In the genomic region with DNA sequence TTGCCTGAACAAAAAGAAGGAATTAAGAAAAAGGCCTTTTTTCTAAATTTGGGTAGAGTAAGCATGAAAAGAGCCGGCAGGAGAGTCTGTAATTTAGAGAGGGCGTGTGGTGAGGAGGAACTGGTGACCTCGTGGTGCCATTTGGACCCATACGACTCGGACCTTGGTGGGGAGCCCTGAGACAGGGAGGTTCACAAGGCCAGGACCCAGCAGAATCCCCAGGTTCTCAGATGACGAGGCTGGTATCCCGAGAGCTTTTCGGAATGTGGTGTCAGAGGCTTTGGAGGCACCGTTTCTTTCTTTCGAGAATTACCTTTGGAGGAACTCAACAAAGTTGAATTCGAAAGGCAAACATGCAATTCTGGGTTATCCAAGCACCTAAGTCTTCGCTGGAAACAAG, we compare ENCODE assay signal across 26 cellular contexts. TPM values are rescaled to one million over a fixed set of nuclear protein-coding genes. Genes with fewer than 3 reads are reported as not detected.
"Had no signal": no experiment of that assay in that cellular context is flagged by ENCODE, and none has a peak within 500 bp of the region (broad histone marks: within the 10 kb centered on the region; RNA-seq: fewer than 3 reads in every experiment).

No MANE protein-coding gene starts in this region.

- H3K36me3 Mint-ChIP-seq: activated CD4-positive, alpha-beta memory T cell treated with anti-CD3 and anti-CD28 coated beads for 36 hours; activated naive CD4-positive, alpha-beta T cell treated with anti-CD3 and anti-CD28 coated beads, Interleukin-2, amount 10 ng/mL, durations not matched to agents 7 days and 5 days; naive B cell; type B pancreatic cell had no signal

- DNase-seq: activated CD4-positive, alpha-beta memory T cell treated with anti-CD3 and anti-CD28 coated beads for 36 hours; activated CD4-positive, alpha-beta T cell treated with anti-CD3 and anti-CD28 coated beads, Interleukin-2, amount 10 ng/mL, durations not matched to agents 24 days and 14 days; activated CD4-positive, CD25-positive, alpha-beta regulatory T cell treated with anti-CD3 and anti-CD28 coated beads, Interleukin-2, amount 50 U/mL, for 72 hours; activated CD8-positive, alpha-beta memory T cell treated with anti-CD3 and anti-CD28 coated beads, Interleukin-2, amount 50 U/mL, for 4 hours; activated gamma-delta T cell; activated naive CD4-positive, alpha-beta T cell treated with anti-CD3 and anti-CD28 coated beads, Interleukin-2, amount 10 ng/mL, durations not matched to agents 7 days and 5 days; activated T-cell treated with anti-CD3 and anti-CD28 coated beads, Interleukin-2, amount 50 U/mL, for 1 hour; amygdala; effector CD8-positive, alpha-beta T cell; esophagus squamous epithelium; gastrocnemius medialis; glutamatergic neuron; left ventricle myocardium inferior; naive B cell; psoas muscle; sigmoid colon; stimulated activated CD4-positive, alpha-beta T cell treated with anti-CD3 and anti-CD28 coated beads, Interleukin-4, amount 100 ng/mL, for 1 hour; stimulated activated naive CD8-positive, alpha-beta T cell treated with anti-CD3 and anti-CD28 coated beads, Interleukin-15, Interleukin-2, amounts not matched to agents 100 U/mL and 50 U/mL, for 24 hours; T-helper 2 cell had no signal

- H3K4me3 Mint-ChIP-seq: activated CD4-positive, alpha-beta memory T cell treated with anti-CD3 and anti-CD28 coated beads for 36 hours; activated CD4-positive, alpha-beta T cell treated with anti-CD3 and anti-CD28 coated beads, Interleukin-2, amount 10 ng/mL, durations not matched to agents 24 days and 14 days; activated naive CD4-positive, alpha-beta T cell treated with anti-CD3 and anti-CD28 coated beads, Interleukin-2, amount 10 ng/mL, durations not matched to agents 7 days and 5 days; central memory CD8-positive, alpha-beta T cell; neural crest cell; type B pancreatic cell had no signal

- H3K4me3 ChIP-seq: esophagus squamous epithelium, gastrocnemius medialis, left ventricle myocardium inferior, lung, psoas muscle, sigmoid colon, uterus had no signal

- H3K27me3 ChIP-seq: gastrocnemius medialis, sigmoid colon, uterus had no signal

- H2AFZ ChIP-seq: parathyroid adenoma had no signal

- H3K9me3 ChIP-seq: esophagus squamous epithelium, gastrocnemius medialis, left ventricle myocardium inferior, psoas muscle, sigmoid colon, uterus had no signal

- H3K9ac ChIP-seq: parathyroid adenoma had no signal

- H3K4me1 ChIP-seq: gastrocnemius medialis, left ventricle myocardium inferior, parathyroid adenoma, psoas muscle, sigmoid colon, uterus had no signal

- H3K36me3 ChIP-seq: esophagus squamous epithelium, gastrocnemius medialis, left ventricle myocardium inferior, sigmoid colon, uterus had no signal

- H3K27ac ChIP-seq: gastrocnemius medialis, left ventricle myocardium inferior, parathyroid adenoma, psoas muscle, uterus had no signal

- ATAC-seq: stimulated activated naive CD8-positive, alpha-beta T cell treated with anti-CD3 and anti-CD28 coated beads, Interleukin-15, Interleukin-2, amounts not matched to agents 100 U/mL and 50 U/mL, for 24 hours had no signal

- H3K79me2 ChIP-seq: parathyroid adenoma had no signal

- H3K9me3 Mint-ChIP-seq: activated CD4-positive, alpha-beta memory T cell treated with anti-CD3 and anti-CD28 coated beads for 36 hours; activated CD4-positive, alpha-beta T cell treated with anti-CD3 and anti-CD28 coated beads, Interleukin-2, amount 10 ng/mL, durations not matched to agents 24 days and 14 days; activated naive CD4-positive, alpha-beta T cell treated with anti-CD3 and anti-CD28 coated beads, Interleukin-2, amount 10 ng/mL, durations not matched to agents 7 days and 5 days; central memory CD8-positive, alpha-beta T cell; naive B cell; type B pancreatic cell had no signal

RNA-seq across cellular contexts. Expression of gene CLIC6, which starts 34.8 kb away (rescaled TPM):
- total RNA-seq: activated CD4-positive, alpha-beta T cell treated with anti-CD3 and anti-CD28 coated beads, Interleukin-2, amount 10 ng/mL, durations not matched to agents 24 days and 14 days; dermis microvascular lymphatic vessel endothelial cell had no signal
